Comparison of ENCODE assay signal across 5 cellular contexts in the genomic region with DNA sequence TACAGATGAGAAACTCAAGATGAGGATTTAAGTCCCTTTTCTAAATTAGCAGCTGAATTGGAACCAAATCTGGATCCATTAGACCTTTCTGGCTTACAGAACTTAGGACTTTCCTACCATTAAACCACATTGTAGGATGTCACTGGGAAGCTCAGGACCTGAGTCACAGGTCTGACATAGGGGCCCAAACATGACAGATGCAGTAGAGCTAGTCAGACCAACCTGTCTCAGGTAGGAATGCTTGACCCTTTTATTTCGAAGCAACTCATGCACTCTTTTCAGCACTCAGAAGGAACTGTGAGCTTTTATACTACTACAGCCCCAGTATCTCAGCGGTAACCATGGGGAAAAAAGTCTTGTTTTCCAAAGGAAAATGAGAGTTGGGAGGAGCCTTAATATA. TPM values are rescaled to one million over a fixed set of nuclear protein-coding genes. Genes with fewer than 3 reads are reported as not detected.
DNase-seq lines count a peak whose midpoint lies in the region; FAIRE-seq and TF ChIP-seq lines count a peak whose summit lies in the region.

No MANE protein-coding gene starts in this region.

- H2AFZ ChIP-seq in OCI-LY3 (ENCODE audit: low read depth, low read length) = no peak overlapping the region

- peak overlapping the region; percentile 2; the same call in 1 of the 2 replicates for H3K9ac ChIP-seq in OCI-LY3 (ENCODE audit: low read length)
- peak overlapping the region in 1 of 2 donors; percentile 28 for H3K9ac ChIP-seq in duodenal mucosa (ENCODE audit: low read depth in 1 of 2, low read length in 2 of 2)

- no peaks in the 10 kb centered on the region for H3K27me3 ChIP-seq in OCI-LY3 (ENCODE audit: low read depth, low read length)
- H3K27me3 ChIP-seq in duodenal mucosa (ENCODE audit: control insufficient read depth in 1 of 2, insufficient read depth in 2 of 2, low read length in 2 of 2) = no peaks in the 10 kb centered on the region
- H3K27me3 ChIP-seq in spleen (replicated peaks in 1 of 7) = no peaks in the 10 kb centered on the region

- peaks cover 29% of the 10 kb centered on the region for H3K79me2 ChIP-seq in OCI-LY3 (ENCODE audit: low read length)

- H3K4me2 ChIP-seq in OCI-LY3 (ENCODE audit: low read length) = peak overlapping the region; percentile 81

- TF ChIP-seq CTCF in OCI-LY3 (IDR thresholded peaks at IDR 0.05; ENCODE audit: low read depth, low read length) (no peak), spleen (IDR thresholded peaks at IDR 0.05 in 8 of 11, conservative IDR thresholded peaks at IDR 0.05 in 3 of 11) (no peak)

- intact Hi-C loops in spleen (cut with DNase I; ENCODE audit: low total_unique reads) = loop anchor here (10.0 kb wide), 1 partner anchor 186 kb away; no protein-coding TSS in a partner anchor

- H3K4me3 ChIP-seq in OCI-LY3 (ENCODE audit: low read length) = peak overlapping the region; percentile 27; the same call in 1 of the 2 replicates
- H3K4me3 ChIP-seq in duodenal mucosa (ENCODE audit: low read depth in 1 of 2, low read length in 2 of 2) = no peak overlapping the region
- H3K4me3 ChIP-seq in spleen = peak overlapping the region in 3 of 8 donors; percentile 89 to 96 (median 95)

- H3K36me3 ChIP-seq in OCI-LY3 (replicated peaks; ENCODE audit: low read depth, low read length) (peaks cover 27% of the 10 kb centered on the region), duodenal mucosa (ENCODE audit: control insufficient read depth in 1 of 2, insufficient read depth in 2 of 2, low read length in 2 of 2) (peaks cover 3 to 16% of the 10 kb centered on the region in 2 donors), spleen (peaks cover 0 to 55% (median 17%) of the 10 kb centered on the region in 6 donors)

- H3K27ac ChIP-seq in OCI-LY3 (ENCODE audit: low read length) = peak overlapping the region; percentile 60
- H3K27ac ChIP-seq in duodenal mucosa (ENCODE audit: low read depth, low read length) = peak overlapping the region; percentile 6
- H3K27ac ChIP-seq in spleen = peak overlapping the region; percentile 76 to 94 (median 88)

- 88 to 96% (median 93%) methylated on average over 2 of the region's 2 CpGs for WGBS in spleen, 5 donors

- DNase-seq in spleen (no peak), hepatic stellate cell (ENCODE audit: low spot score) (no peak), urothelium cell line (ENCODE audit: low spot score) (no peak)

- no peak for FAIRE-seq in urothelium cell line (lab: Jason Lieb, UNC)

- H3K9me3 ChIP-seq in OCI-LY3 (ENCODE audit: insufficient read depth, low read length) (no peaks in the 10 kb centered on the region), duodenal mucosa (ENCODE audit: control insufficient read depth in 1 of 2, low read length in 2 of 2) (no peaks in the 10 kb centered on the region), spleen (no peaks in the 10 kb centered on the region)

- no peak for TF ChIP-seq POLR2A in spleen (IDR thresholded peaks at IDR 0.05)

- peaks cover 43% of the 10 kb centered on the region for H3K4me1 ChIP-seq in OCI-LY3 (ENCODE audit: low read length)
- peaks cover 56 to 66% of the 10 kb centered on the region in 2 donors for H3K4me1 ChIP-seq in duodenal mucosa (ENCODE audit: control insufficient read depth in 1 of 2, insufficient read depth in 2 of 2, low read length in 2 of 2)
- H3K4me1 ChIP-seq in spleen = peaks cover 53 to 94% (median 85%) of the 10 kb centered on the region in 6 donors

- H4K20me1 ChIP-seq in OCI-LY3 (ENCODE audit: insufficient read depth, low read length) = peaks cover 19% of the 10 kb centered on the region

RNA-seq across cellular contexts. Expression of a gene that starts 2.5 kb away (rescaled TPM):
- total RNA-seq in spleen = 10 to 100 TPM; 52.1 to 90.4 (median 80.8) TPM
- polyA plus RNA-seq in spleen = 100 to 1,000 TPM in 2 of 3 donors, 10 to 100 TPM in 1; 90.6 to 181 (median 170) TPM

RNA-seq across cellular contexts. Expression of a gene that starts 2.6 kb away (rescaled TPM):
- 100 to 1,000 TPM in 5 of 7 donors, 10 to 100 TPM in 2; 74.5 to 173 (median 106) TPM for total RNA-seq in spleen
- 100 to 1,000 TPM; 131 to 174 (median 154) TPM for polyA plus RNA-seq in spleen

RNA-seq across cellular contexts. Expression of a gene that starts 10.7 kb away (rescaled TPM):
- 10 to 100 TPM; 19.3 to 80.7 (median 26.7) TPM for total RNA-seq in spleen
- polyA plus RNA-seq in spleen = 10 to 100 TPM; 25.9 to 32.5 (median 26.2) TPM

RNA-seq across cellular contexts. Expression of a gene that starts 50.5 kb away (rescaled TPM):
- 100 to 1,000 TPM in 4 of 7 donors, 10 to 100 TPM in 3; 92.4 to 211 (median 109) TPM for total RNA-seq in spleen
- polyA plus RNA-seq in spleen = 10 to 100 TPM; 50.1 to 96.6 (median 72.5) TPM

RNA-seq across cellular contexts. Expression of a gene that starts 56.8 kb away (rescaled TPM):
- 100 to 1,000 TPM in 1 of 7 donors, 10 to 100 TPM in 6; 61.5 to 111 (median 77.1) TPM for total RNA-seq in spleen
- 10 to 100 TPM; 45.3 to 95.9 (median 61.6) TPM for polyA plus RNA-seq in spleen

Comparison
In these comparisons a context has a peak if more than half of its experiments do, and no peak if none do; other contexts are left out.
1. H3K27ac ChIP-seq: peak in every context shown above with its lines; median percentile 88 in spleen; 60 in OCI-LY3; 6 in duodenal mucosa.